Comparison of ENCODE assay signal across 10 cellular contexts in the genomic region with DNA sequence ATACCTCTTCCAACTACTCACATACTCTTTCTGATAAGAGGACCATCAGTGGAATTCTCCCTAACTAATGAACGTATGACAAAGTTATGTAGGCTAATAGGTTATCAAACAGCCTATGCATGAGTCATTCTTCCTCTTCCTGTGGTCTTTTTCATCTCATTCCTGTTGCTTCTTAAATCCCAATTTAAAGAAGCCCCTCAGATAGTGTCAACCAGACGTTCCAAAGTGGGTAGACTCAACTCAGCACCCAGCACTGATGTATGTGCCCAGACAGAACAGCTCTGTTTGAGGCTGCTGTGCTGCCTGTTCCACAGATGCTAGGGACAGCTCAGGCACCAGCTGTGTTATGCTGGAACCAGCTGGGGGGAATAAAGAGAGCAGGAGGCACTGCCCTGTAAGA. TPM values are rescaled to one million over a fixed set of nuclear protein-coding genes. Genes with fewer than 3 reads are reported as not detected.
A peak's percentile ranks its signal among the peaks of the same experiment; 100 is the strongest.
DNase-seq lines count a peak whose midpoint lies in the region; ATAC-seq, FAIRE-seq and TF ChIP-seq lines count a peak whose summit lies in the region.
"Had no signal": no experiment of that assay in that cellular context is flagged by ENCODE, and none has a peak within 500 bp of the region (broad histone marks: within the 10 kb centered on the region; RNA-seq: fewer than 3 reads in every experiment).

No MANE protein-coding gene starts in this region.

- TF ChIP-seq EP300 in A549 (IDR thresholded peaks at IDR 0.05): no peak

- H3K36me3 Mint-ChIP-seq in activated naive CD8-positive, alpha-beta T cell treated with anti-CD3 and anti-CD28 coated beads, Interleukin-2, amount 50 U/mL, for 24 hours (ENCODE audit: low read depth): no peaks in the 10 kb centered on the region
- H3K36me3 Mint-ChIP-seq: CD8-positive, alpha-beta T cell had no signal

- peaks cover 8% of the 10 kb centered on the region for H3K9me3 Mint-ChIP-seq in activated naive CD8-positive, alpha-beta T cell treated with anti-CD3 and anti-CD28 coated beads, Interleukin-2, amount 50 U/mL, for 24 hours
- H3K9me3 Mint-ChIP-seq: CD8-positive, alpha-beta T cell had no signal

- no peaks in the 10 kb centered on the region for H3K27me3 Mint-ChIP-seq in activated naive CD8-positive, alpha-beta T cell treated with anti-CD3 and anti-CD28 coated beads, Interleukin-2, amount 50 U/mL, for 24 hours

- ATAC-seq in A549 (peak in 1 of 2 experiments; percentile 24; a peak in 1 of 6 replicates), GM19023 (IDR thresholded peaks at IDR 0.05; ENCODE audit: unreplicated experiment) (peak; percentile 49), HG02981 (IDR thresholded peaks at IDR 0.05; ENCODE audit: unreplicated experiment) (peak; percentile 25), GM21723 (IDR thresholded peaks at IDR 0.05; ENCODE audit: unreplicated experiment) (no peak)
- peak; percentile 37 for ATAC-seq in activated naive CD8-positive, alpha-beta T cell treated with anti-CD3 and anti-CD28 coated beads, Interleukin-2, amount 50 U/mL, for 24 hours
- ATAC-seq: CD8-positive, alpha-beta T cell had no signal

- FAIRE-seq in A549 (lab: Jason Lieb, UNC): no peak

- in situ Hi-C loops in GM13977 (cut with MboI; ENCODE audit: low pct_unique_long_range_greater_than_20kb, low sequenced_read_pairs, unreplicated experiment): no loop called here

- H3K27ac Mint-ChIP-seq in activated naive CD8-positive, alpha-beta T cell treated with anti-CD3 and anti-CD28 coated beads, Interleukin-2, amount 50 U/mL, for 24 hours: no peak overlapping the region
- H3K27ac Mint-ChIP-seq: CD8-positive, alpha-beta T cell had no signal

- H3K4me1 Mint-ChIP-seq in activated naive CD8-positive, alpha-beta T cell treated with anti-CD3 and anti-CD28 coated beads, Interleukin-2, amount 50 U/mL, for 24 hours: peaks cover 45% of the 10 kb centered on the region

- no peaks in the 10 kb centered on the region for H3K9me3 ChIP-seq in A549
- H3K9me3 ChIP-seq: ovary had no signal

- H3K27ac ChIP-seq in A549: no peak overlapping the region; a peak in 1 of 6 replicates
- H3K27ac ChIP-seq: ovary had no signal

- 9% methylated on average over 2 of the region's 2 CpGs for WGBS in A549 (ENCODE audit: missing lambda C conversion rate)

- CTCF ChIA-PET in A549 (lab: Yijun Ruan, JAX): no interaction called here

- DNase-seq in A549 (ENCODE audit: low read depth in 1 of 2, low spot score in 1 of 2) (no peak), foreskin fibroblast (no peak), dedifferentiated amniotic fluid mesenchymal stem cell (ENCODE audit: extremely low spot score) (no peak), GM13977 (ENCODE audit: low spot score) (no peak)
- DNase-seq in activated naive CD8-positive, alpha-beta T cell treated with anti-CD3 and anti-CD28 coated beads, Interleukin-2, amount 50 U/mL, for 24 hours: no peak
- DNase-seq: ovary had no signal

- no peak overlapping the region for H3K4me3 Mint-ChIP-seq in activated naive CD8-positive, alpha-beta T cell treated with anti-CD3 and anti-CD28 coated beads, Interleukin-2, amount 50 U/mL, for 24 hours
- H3K4me3 Mint-ChIP-seq: CD8-positive, alpha-beta T cell had no signal

- peaks cover 9% of the 10 kb centered on the region; the same call in 1 of the 3 replicates for H3K4me1 ChIP-seq in A549

- POLR2A ChIA-PET in A549 (lab: Yijun Ruan, JAX): no interaction called here

- no peak for TF ChIP-seq CTCF in A549 (IDR thresholded peaks at IDR 0.05)
- no peak for TF ChIP-seq CTCF in foreskin fibroblast (IDR thresholded peaks at IDR 0.05; ENCODE audit: low read depth, low read length)
- TF ChIP-seq CTCF in GM13977 (IDR thresholded peaks at IDR 0.05; ENCODE audit: extremely low read depth, insufficient read depth, missing control alignments): no peak

- H3K4me2 ChIP-seq in A549: peak overlapping the region; percentile 32; the same call in 2 of the 3 replicates

- no peak for TF ChIP-seq POLR2A in A549 (IDR thresholded peaks at IDR 0.05; ENCODE audit: low read length)

- H3K4me3 ChIP-seq in A549: no peak overlapping the region
- H3K4me3 ChIP-seq in foreskin fibroblast (ENCODE audit: low read depth in 1 of 2, low read length in 2 of 2): no peak overlapping the region
- H3K4me3 ChIP-seq: ovary had no signal

- TF ChIP-seq RAD21 in A549 (conservative IDR thresholded peaks at IDR 0.05 in 1 of 2, IDR thresholded peaks at IDR 0.05 in 1 of 2): no peak

TF ChIP-seq in A549, 52 proteins besides CTCF, POLR2A, EP300 and RAD21:
- TF ChIP-seq FOSL2 (IDR thresholded peaks at IDR 0.05): no peak
- 0 out of 2 replicates have a peak, but pooled peaks have one; percentile 34 for TF ChIP-seq FOSL2 (CRISPR knock-in tag; IDR thresholded peaks at IDR 0.05)
- TF ChIP-seq, protein P1, sequence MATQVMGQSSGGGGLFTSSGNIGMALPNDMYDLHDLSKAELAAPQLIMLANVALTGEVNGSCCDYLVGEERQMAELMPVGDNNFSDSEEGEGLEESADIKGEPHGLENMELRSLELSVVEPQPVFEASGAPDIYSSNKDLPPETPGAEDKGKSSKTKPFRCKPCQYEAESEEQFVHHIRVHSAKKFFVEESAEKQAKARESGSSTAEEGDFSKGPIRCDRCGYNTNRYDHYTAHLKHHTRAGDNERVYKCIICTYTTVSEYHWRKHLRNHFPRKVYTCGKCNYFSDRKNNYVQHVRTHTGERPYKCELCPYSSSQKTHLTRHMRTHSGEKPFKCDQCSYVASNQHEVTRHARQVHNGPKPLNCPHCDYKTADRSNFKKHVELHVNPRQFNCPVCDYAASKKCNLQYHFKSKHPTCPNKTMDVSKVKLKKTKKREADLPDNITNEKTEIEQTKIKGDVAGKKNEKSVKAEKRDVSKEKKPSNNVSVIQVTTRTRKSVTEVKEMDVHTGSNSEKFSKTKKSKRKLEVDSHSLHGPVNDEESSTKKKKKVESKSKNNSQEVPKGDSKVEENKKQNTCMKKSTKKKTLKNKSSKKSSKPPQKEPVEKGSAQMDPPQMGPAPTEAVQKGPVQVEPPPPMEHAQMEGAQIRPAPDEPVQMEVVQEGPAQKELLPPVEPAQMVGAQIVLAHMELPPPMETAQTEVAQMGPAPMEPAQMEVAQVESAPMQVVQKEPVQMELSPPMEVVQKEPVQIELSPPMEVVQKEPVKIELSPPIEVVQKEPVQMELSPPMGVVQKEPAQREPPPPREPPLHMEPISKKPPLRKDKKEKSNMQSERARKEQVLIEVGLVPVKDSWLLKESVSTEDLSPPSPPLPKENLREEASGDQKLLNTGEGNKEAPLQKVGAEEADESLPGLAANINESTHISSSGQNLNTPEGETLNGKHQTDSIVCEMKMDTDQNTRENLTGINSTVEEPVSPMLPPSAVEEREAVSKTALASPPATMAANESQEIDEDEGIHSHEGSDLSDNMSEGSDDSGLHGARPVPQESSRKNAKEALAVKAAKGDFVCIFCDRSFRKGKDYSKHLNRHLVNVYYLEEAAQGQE (IDR thresholded peaks at IDR 0.05): no peak

RNA-seq across cellular contexts. Expression of a gene that starts 52.6 kb away (rescaled TPM):
- polyA plus RNA-seq in A549 (2011; rRNA removed) (0.16 and 0.61 TPM in 2 replicates), A549 (2017; fragmentation: RNase III; extraction: RNeasy Plus Mini Kit Qiagen cat#74134 plus additional on column Dnase treatment) (0.09 to 0.12 TPM (median 0.12 TPM) in 3 replicates)
- polyA plus RNA-seq in A549 (2012; cell fraction: cytosol; rRNA removed): 0.13 and 0.22 TPM in 2 replicates
- polyA plus RNA-seq in A549 (2012; cell fraction: nucleus; rRNA removed): 0.20 and 0.47 TPM in 2 replicates
- 0.45 and 0.73 TPM in 2 replicates for polyA minus RNA-seq in A549 (2011; rRNA and poly(A)+ RNA removed)
